In the genomic region with DNA sequence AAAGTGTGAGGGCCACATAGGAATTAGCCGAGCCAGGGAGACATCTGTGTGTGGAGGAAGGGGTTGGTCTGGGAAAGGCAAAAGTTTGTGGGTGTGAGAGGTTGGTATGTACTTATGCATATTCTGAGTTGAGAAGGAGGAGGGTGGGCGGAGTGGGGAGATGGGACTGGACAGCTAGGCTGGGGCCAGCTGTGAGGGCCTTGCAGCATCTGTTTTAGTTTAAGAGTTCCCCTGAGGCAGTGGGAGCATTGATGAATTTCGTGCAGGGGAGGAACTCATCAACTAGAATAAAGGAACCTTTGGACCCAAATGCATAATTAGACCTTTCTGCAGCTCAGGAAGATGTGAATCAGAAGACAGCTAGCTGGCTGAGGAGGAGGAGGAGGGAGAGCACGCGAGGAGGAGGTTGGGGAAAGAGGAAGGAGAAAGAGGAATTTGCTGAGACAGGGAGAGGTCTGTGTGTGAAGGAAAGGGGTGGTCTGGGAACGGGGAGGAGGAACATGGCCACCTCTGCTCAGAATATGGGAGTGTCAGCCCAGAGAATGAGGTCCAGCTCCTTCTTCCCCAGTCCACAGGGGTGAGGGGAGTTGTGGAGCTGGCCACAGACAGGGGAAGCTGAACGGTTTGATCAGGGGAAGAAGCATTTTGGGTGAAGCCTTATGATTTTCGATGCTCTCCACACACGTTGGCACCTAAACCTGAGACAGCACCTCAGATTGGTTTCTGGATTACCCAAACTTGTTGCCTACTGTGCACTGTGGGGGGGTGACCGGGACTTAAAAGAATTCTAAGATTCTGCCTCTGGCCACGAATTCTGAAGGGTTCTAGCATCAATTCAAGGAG, we compare ENCODE assay signal across 12 cellular contexts.
DNase-seq lines count a peak whose midpoint lies in the region; ATAC-seq lines count a peak whose summit lies in the region.
"Had no signal": no experiment of that assay in that cellular context is flagged by ENCODE, and none has a peak within 500 bp of the region (broad histone marks: within the 10 kb centered on the region; RNA-seq: fewer than 3 reads in every experiment).

No MANE protein-coding gene starts in this region.

- DNase-seq in COLO829 (ENCODE audit: low spot score) (peak; percentile 76), NCI-H69 (lab: John Stamatoyannopoulos, UW) (peak; percentile 82), epidermal melanocyte (ENCODE audit: insufficient read length, low spot score) (peak; percentile 46), putamen (ENCODE audit: low spot score) (peak; percentile 71), T-helper 2 cell (no peak), NCI-H524 treated with DMSO at 0.1 percent for 48 hours (lab: John Stamatoyannopoulos, UW) (no peak)
- no peak for DNase-seq in activated T-cell treated with anti-CD3 and anti-CD28 coated beads, Interleukin-2, amount 50 U/mL, for 1 hour
- DNase-seq: NCI-H1436, right lobe of liver, stomach had no signal

- no peak for ATAC-seq in HG03442 (IDR thresholded peaks at IDR 0.05; ENCODE audit: unreplicated experiment)
- ATAC-seq: HepG2 had no signal

Comparison
In these comparisons a context has a peak if more than half of its experiments do, and no peak if none do; other contexts are left out.
1. DNase-seq: peak in COLO829 (single experiment), NCI-H69 (single experiment), epidermal melanocyte (single experiment) and putamen (single experiment); none in activated T-cell treated with anti-CD3 and anti-CD28 coated beads, Interleukin-2, amount 50 U/mL, for 1 hour (single experiment), T-helper 2 cell (0 of 5) and NCI-H524 treated with DMSO at 0.1 percent for 48 hours (single experiment).